8 cellular contexts compared by ENCODE assay signal in the genomic region with DNA sequence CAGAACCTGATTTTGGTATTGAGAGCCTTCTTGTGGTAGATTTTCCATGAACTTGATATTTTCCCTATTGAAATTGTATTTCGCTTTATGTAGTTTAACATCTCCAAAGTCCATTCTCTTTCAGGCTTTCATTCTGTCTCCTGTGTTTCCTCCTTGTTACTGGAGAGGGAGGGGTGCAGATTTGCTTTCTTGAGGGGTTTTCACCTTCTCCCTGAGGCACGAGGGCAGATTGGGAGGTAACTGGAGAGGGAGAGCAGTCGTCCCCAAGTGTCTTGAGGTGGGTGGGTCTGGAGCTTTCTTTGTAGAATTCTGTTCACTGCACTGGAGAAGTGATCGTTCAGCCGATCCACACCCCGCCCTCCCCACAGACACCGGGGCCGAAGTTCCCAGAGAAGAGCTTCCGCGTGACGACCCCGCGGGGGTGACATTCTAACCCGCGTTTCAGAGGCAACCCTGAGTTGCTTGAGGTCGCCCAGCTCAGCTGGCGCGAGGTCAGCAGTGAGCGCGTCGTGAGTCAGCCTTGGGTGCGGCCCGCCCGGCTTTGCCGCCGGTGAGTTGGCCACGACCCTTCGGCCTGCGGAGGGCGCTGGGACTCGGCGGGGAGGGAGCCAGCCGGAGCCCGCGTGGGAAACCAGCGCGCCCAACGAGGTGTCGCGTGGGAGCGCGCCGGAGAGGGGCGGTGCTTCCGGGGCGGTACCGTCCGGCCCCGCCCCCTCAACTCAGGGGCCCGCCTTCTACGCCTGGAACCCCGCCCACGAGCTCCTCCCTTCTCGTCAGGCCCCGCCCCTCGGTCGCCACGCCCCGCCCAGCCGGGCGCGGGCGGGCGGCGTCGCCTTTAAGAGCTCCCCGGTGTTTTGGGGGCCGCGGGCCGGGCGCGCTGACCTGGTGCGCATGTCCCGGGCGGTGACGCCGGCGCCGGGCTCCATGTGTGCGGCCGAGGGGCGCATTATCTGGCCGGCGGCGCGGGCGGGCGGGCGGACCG. TPM values are rescaled to one million over a fixed set of nuclear protein-coding genes. Genes with fewer than 3 reads are reported as not detected.
DNase-seq lines count a peak whose midpoint lies in the region; ATAC-seq and TF ChIP-seq lines count a peak whose summit lies in the region.

A gene with protein sequence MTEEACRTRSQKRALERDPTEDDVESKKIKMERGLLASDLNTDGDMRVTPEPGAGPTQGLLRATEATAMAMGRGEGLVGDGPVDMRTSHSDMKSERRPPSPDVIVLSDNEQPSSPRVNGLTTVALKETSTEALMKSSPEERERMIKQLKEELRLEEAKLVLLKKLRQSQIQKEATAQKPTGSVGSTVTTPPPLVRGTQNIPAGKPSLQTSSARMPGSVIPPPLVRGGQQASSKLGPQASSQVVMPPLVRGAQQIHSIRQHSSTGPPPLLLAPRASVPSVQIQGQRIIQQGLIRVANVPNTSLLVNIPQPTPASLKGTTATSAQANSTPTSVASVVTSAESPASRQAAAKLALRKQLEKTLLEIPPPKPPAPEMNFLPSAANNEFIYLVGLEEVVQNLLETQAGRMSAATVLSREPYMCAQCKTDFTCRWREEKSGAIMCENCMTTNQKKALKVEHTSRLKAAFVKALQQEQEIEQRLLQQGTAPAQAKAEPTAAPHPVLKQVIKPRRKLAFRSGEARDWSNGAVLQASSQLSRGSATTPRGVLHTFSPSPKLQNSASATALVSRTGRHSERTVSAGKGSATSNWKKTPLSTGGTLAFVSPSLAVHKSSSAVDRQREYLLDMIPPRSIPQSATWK (plus strand): TSS at position 797 of the 982 bp plus-strand sequence. CDS start 59,671 bp downstream, outside the sequence.

- H3K27me3 Mint-ChIP-seq in activated naive CD4-positive, alpha-beta T cell treated with anti-CD3 and anti-CD28 coated beads, Interleukin-2, amount 50 U/mL, for 24 hours: no peaks in the 10 kb centered on the region

- H3K4me1 ChIP-seq in HAP-1: peaks cover 19% of the 10 kb centered on the region

- H3K36me3 ChIP-seq in HAP-1 (replicated peaks) (0 out of 2 replicates have a peak, but pooled peaks cover 3% of the 10 kb centered on the region), MG63 (peaks cover 14% of the 10 kb centered on the region)

- H3K27ac ChIP-seq in temporal lobe (ENCODE audit: low read depth, low read length): peak within 1 kb of the TSS; percentile 70

- no peaks in the 10 kb centered on the region for H3K9me3 ChIP-seq in HAP-1
- no peaks in the 10 kb centered on the region for H3K9me3 ChIP-seq in MG63

- no peak for TF ChIP-seq CTCF in omental fat pad (IDR thresholded peaks at IDR 0.05)

- no peaks in the 10 kb centered on the region for H3K27me3 ChIP-seq in HAP-1 (ENCODE audit: low read depth)
- H3K27me3 ChIP-seq in MG63: no peaks in the 10 kb centered on the region

- no peaks in the 10 kb centered on the region for H3K36me3 Mint-ChIP-seq in activated naive CD4-positive, alpha-beta T cell treated with anti-CD3 and anti-CD28 coated beads, Interleukin-2, amount 50 U/mL, for 24 hours

- H3K4me1 Mint-ChIP-seq in activated naive CD4-positive, alpha-beta T cell treated with anti-CD3 and anti-CD28 coated beads, Interleukin-2, amount 50 U/mL, for 24 hours: peaks cover 66% of the 10 kb centered on the region

- H3K9me3 Mint-ChIP-seq in activated naive CD4-positive, alpha-beta T cell treated with anti-CD3 and anti-CD28 coated beads, Interleukin-2, amount 50 U/mL, for 24 hours: no peaks in the 10 kb centered on the region

- ATAC-seq in SK-N-SH treated with all-trans-retinoic acid at 6 μM for 48 hours (peak; percentile 87), omental fat pad (ENCODE audit: low FRiP score) (peak; percentile 95)

- in situ Hi-C loops in HAP-1 (cut with MboI; ENCODE audit: low sequenced_read_pairs): no loop called here

- peak within 1 kb of the TSS; percentile 73 for H3K4me3 ChIP-seq in HAP-1
- H3K4me3 ChIP-seq in MG63: peak within 1 kb of the TSS; percentile 69

- peak; percentile 61 for DNase-seq in GM04503 (ENCODE audit: low read depth)
- peak; percentile 74 to 90 for DNase-seq in HAP-1 (ENCODE audit: low spot score in 2 of 2)
- peak; percentile 99 for DNase-seq in MG63
- DNase-seq in globus pallidus (ENCODE audit: low spot score): peak; percentile 93
- DNase-seq in omental fat pad (ENCODE audit: low spot score): peak; percentile 84

- peak within 1 kb of the TSS; percentile 97 for H3K27ac Mint-ChIP-seq in activated naive CD4-positive, alpha-beta T cell treated with anti-CD3 and anti-CD28 coated beads, Interleukin-2, amount 50 U/mL, for 24 hours

- peak within 1 kb of the TSS; percentile 98 for H3K4me3 Mint-ChIP-seq in activated naive CD4-positive, alpha-beta T cell treated with anti-CD3 and anti-CD28 coated beads, Interleukin-2, amount 50 U/mL, for 24 hours

TF ChIP-seq in SK-N-SH treated with all-trans-retinoic acid at 6 μM for 48 hours, 23 proteins besides CTCF, POLR2A, EP300 and RAD21:
- no peak for TF ChIP-seq OSR1 (CRISPR knock-in tag; IDR thresholded peaks at IDR 0.05)
- no peak for TF ChIP-seq ARNTL (CRISPR knock-in tag; IDR thresholded peaks at IDR 0.05; ENCODE audit: borderline replicate concordance, low read depth)
- TF ChIP-seq GLIS3 (CRISPR knock-in tag; IDR thresholded peaks at IDR 0.05): no peak
- TF ChIP-seq ZNF70 (CRISPR knock-in tag; IDR thresholded peaks at IDR 0.05): no peak

RNA-seq across cellular contexts. Expression of the gene that starts here (rescaled TPM):
- 46.3 and 69.1 TPM in 2 replicates for total RNA-seq in MG63 (2014; rRNA removed; shearing (Covaris generic); ENCODE audit: low replicate concordance)
- total RNA-seq in omental fat pad (10 to 100 TPM; 25.9 to 80.3 (median 35.9) TPM), temporal lobe (10.1 TPM)

Comparison
In these comparisons a context has a peak if more than half of its experiments do, and no peak if none do; other contexts are left out.
1. Peak in every context shown above with its lines: DNase-seq, ATAC-seq, H3K4me3 ChIP-seq and H3K27ac ChIP-seq.